17 cellular contexts compared by ENCODE assay signal in the genomic region with DNA sequence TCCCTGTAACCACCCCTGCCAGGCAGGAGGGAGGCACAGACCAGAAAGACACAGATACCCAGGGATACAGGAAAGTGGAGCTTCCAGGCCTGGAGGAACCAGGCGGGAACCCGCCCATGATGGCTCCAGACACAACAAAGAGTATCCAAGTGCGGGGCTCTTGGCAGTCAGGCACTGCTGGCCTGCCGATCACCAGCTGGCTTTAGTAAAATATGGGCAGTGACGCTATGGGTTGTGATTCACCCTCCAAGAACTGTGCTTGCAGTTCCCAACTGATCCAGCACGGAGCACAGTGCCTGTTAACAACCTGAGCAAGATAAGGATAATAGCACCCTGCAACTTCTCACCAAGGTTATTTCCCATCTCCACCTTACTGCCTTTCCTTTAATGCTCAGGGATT.
A peak's percentile ranks its signal among the peaks of the same experiment; 100 is the strongest.
DNase-seq lines count a peak whose midpoint lies in the region; ATAC-seq and TF ChIP-seq lines count a peak whose summit lies in the region.
"Had no signal": no experiment of that assay in that cellular context is flagged by ENCODE, and none has a peak within 500 bp of the region (broad histone marks: within the 10 kb centered on the region; RNA-seq: fewer than 3 reads in every experiment).

No MANE protein-coding gene starts in this region.

- peak; percentile 18 for DNase-seq in ELF-1 (ENCODE audit: low read depth, low spot score)
- peak; percentile 1 for DNase-seq in RWPE1 (ENCODE audit: low spot score)
- DNase-seq in fibroblast of the aortic adventitia (ENCODE audit: low read depth), result peak; percentile 55
- DNase-seq in mucosa of descending colon, result no peak
- no peak for DNase-seq in activated gamma-delta T cell (lab: John Stamatoyannopoulos, UW)
- DNase-seq in activated naive CD4-positive, alpha-beta T cell treated with anti-CD3 and anti-CD28 coated beads, Interleukin-2, amount 50 U/mL, for 16 hours, result no peak
- DNase-seq in SHP77 treated with DMSO at 0.1 percent for 48 hours (lab: John Stamatoyannopoulos, UW), result no peak
- DNase-seq: activated CD8-positive, alpha-beta memory T cell treated with anti-CD3 and anti-CD28 coated beads, Interleukin-2, amount 50 U/mL, for 4 hours; Calu3; foreskin fibroblast; naive B cell; NCI-H1436; NCI-H510A treated with DMSO at 0.1 percent for 48 hours; T-helper 9 cell; upper lobe of right lung had no signal

- CTCF ChIA-PET in RWPE1 (lab: Yijun Ruan, JAX), result interaction anchor here (0.5 kb wide), 1 partner anchor 94 kb away, joined by 3 read pairs; no protein-coding TSS in a partner anchor

- H3K9me3 ChIP-seq in mucosa of descending colon, result peaks cover 3% of the 10 kb centered on the region
- H3K9me3 ChIP-seq: upper lobe of right lung had no signal

- POLR2A ChIA-PET in RWPE1 (lab: Yijun Ruan, JAX; ENCODE audit: low non-redundant PET), result no interaction called here

- no peak overlapping the region for H3K27ac ChIP-seq in RWPE1
- H3K27ac ChIP-seq: BLaER1, upper lobe of right lung had no signal

- H3K4me1 ChIP-seq in mucosa of descending colon (ENCODE audit: low read depth), result no peaks in the 10 kb centered on the region
- H3K4me1 ChIP-seq: BLaER1, upper lobe of right lung had no signal

- H3K4me3 ChIP-seq in fibroblast of the aortic adventitia (ENCODE audit: low read depth, low read length), result no peak overlapping the region
- H3K4me3 ChIP-seq in mucosa of descending colon, result no peak overlapping the region
- H3K4me3 ChIP-seq: BLaER1, upper lobe of right lung had no signal

- no peaks in the 10 kb centered on the region for H3K36me3 ChIP-seq in mucosa of descending colon (ENCODE audit: low read depth)
- H3K36me3 ChIP-seq: BLaER1, upper lobe of right lung had no signal

- intact Hi-C loops in mucosa of descending colon (cut with DNase I, micrococcal nuclease), result no loop called here

- TF ChIP-seq CTCF in RWPE1 (conservative IDR thresholded peaks at IDR 0.05; ENCODE audit: low read depth), result no peak
- peak; percentile 17 for TF ChIP-seq CTCF in fibroblast of the aortic adventitia (IDR thresholded peaks at IDR 0.05; ENCODE audit: insufficient read depth, low read length)
- no peak for TF ChIP-seq CTCF in mucosa of descending colon (IDR thresholded peaks at IDR 0.05)

- ATAC-seq in mucosa of descending colon (peak; percentile 31), HG02973 (IDR thresholded peaks at IDR 0.05; ENCODE audit: unreplicated experiment) (no peak)
- ATAC-seq: upper lobe of right lung had no signal

Comparison
In these comparisons a context has a peak if more than half of its experiments do, and no peak if none do; other contexts are left out.
1. DNase-seq: peak in ELF-1 (single experiment), RWPE1 (single experiment) and fibroblast of the aortic adventitia (single experiment); none in mucosa of descending colon (0 of 3), activated gamma-delta T cell (single experiment), activated naive CD4-positive, alpha-beta T cell treated with anti-CD3 and anti-CD28 coated beads, Interleukin-2, amount 50 U/mL, for 16 hours (single experiment) and SHP77 treated with DMSO at 0.1 percent for 48 hours (single experiment).